8 cellular contexts compared by ENCODE assay signal in genomic region chr5:172106511-172107356, GRCh38.
DNase-seq lines count a peak whose midpoint lies in the region; ATAC-seq and TF ChIP-seq lines count a peak whose summit lies in the region.

No MANE protein-coding gene starts in this region.

- DNase-seq in 8988T, result peak; percentile 55
- DNase-seq in NOMO-1 treated with DMSO at 0.1 percent for 48 hours (lab: John Stamatoyannopoulos, UW; ENCODE audit: unreplicated experiment), result peak; percentile 17
- DNase-seq in activated T-cell treated with anti-CD3 and anti-CD28 coated beads, Interleukin-2, amount 50 U/mL, for 48 hours, result peak; percentile 81 to 83
- no peak for DNase-seq in fibroblast of mammary gland (ENCODE audit: low read depth)
- peak; percentile 91 for DNase-seq in nephron progenitor cell
- peak; percentile 23 for DNase-seq in stimulated activated naive B cell treated with anti-CD40 and anti-IgM and Interleukin-4, amounts not matched to agents 10 μg/mL and 1 μg/mL and 100 μg/mL, for 72 hours

- no peak for ATAC-seq in stimulated activated naive B cell treated with anti-CD40 and anti-IgM and Interleukin-4, amounts not matched to agents 10 μg/mL and 1 μg/mL and 100 μg/mL, for 72 hours (replicated peaks)
- no peak for ATAC-seq in GM19023 (IDR thresholded peaks at IDR 0.05; ENCODE audit: unreplicated experiment)

- peak overlapping the region; percentile 60 for H3K4me3 Mint-ChIP-seq in nephron progenitor cell
- H3K4me3 Mint-ChIP-seq in stimulated activated naive B cell treated with anti-CD40 and anti-IgM and Interleukin-4, amounts not matched to agents 10 μg/mL and 1 μg/mL and 100 μg/mL, for 72 hours, result peak overlapping the region; percentile 21 to 32

- no peaks in the 10 kb centered on the region for H3K9me3 Mint-ChIP-seq in nephron progenitor cell
- no peaks in the 10 kb centered on the region for H3K9me3 Mint-ChIP-seq in stimulated activated naive B cell treated with anti-CD40 and anti-IgM and Interleukin-4, amounts not matched to agents 10 μg/mL and 1 μg/mL and 100 μg/mL, for 72 hours

- H3K4me1 Mint-ChIP-seq in nephron progenitor cell, result peaks cover 66% of the 10 kb centered on the region
- H3K4me1 Mint-ChIP-seq in stimulated activated naive B cell treated with anti-CD40 and anti-IgM and Interleukin-4, amounts not matched to agents 10 μg/mL and 1 μg/mL and 100 μg/mL, for 72 hours, result peaks cover 30 to 51% of the 10 kb centered on the region in 2 donors

- H3K27me3 Mint-ChIP-seq in nephron progenitor cell (ENCODE audit: low read depth, poor library complexity), result peaks cover 9% of the 10 kb centered on the region
- H3K27me3 Mint-ChIP-seq in stimulated activated naive B cell treated with anti-CD40 and anti-IgM and Interleukin-4, amounts not matched to agents 10 μg/mL and 1 μg/mL and 100 μg/mL, for 72 hours, result no peaks in the 10 kb centered on the region

- H3K36me3 Mint-ChIP-seq in nephron progenitor cell (ENCODE audit: low read depth), result no peaks in the 10 kb centered on the region
- peaks cover 58 to 60% of the 10 kb centered on the region in 2 donors for H3K36me3 Mint-ChIP-seq in stimulated activated naive B cell treated with anti-CD40 and anti-IgM and Interleukin-4, amounts not matched to agents 10 μg/mL and 1 μg/mL and 100 μg/mL, for 72 hours

- TF ChIP-seq CTCF in GM12874 (IDR thresholded peaks at IDR 0.05; ENCODE audit: insufficient read depth, low read depth, low read length) (peak; percentile 94), fibroblast of mammary gland (conservative IDR thresholded peaks at IDR 0.05; ENCODE audit: control insufficient read depth, insufficient read depth, low read depth, low read length) (peak; percentile 84), nephron progenitor cell (IDR thresholded peaks at IDR 0.05) (peak; percentile 90)

- H3K4me3 ChIP-seq in fibroblast of mammary gland (ENCODE audit: control insufficient read depth, low read depth, low read length), result peak overlapping the region; percentile 26

- no peak overlapping the region for H3K27ac Mint-ChIP-seq in nephron progenitor cell
- H3K27ac Mint-ChIP-seq in stimulated activated naive B cell treated with anti-CD40 and anti-IgM and Interleukin-4, amounts not matched to agents 10 μg/mL and 1 μg/mL and 100 μg/mL, for 72 hours, result peak overlapping the region; percentile 84
